ENCODE assay signal across 26 cellular contexts in genomic region chr2:156653670-156654069, GRCh38.
"Had no signal": no experiment of that assay in that cellular context is flagged by ENCODE, and none has a peak within 500 bp of the region (broad histone marks: within the 10 kb centered on the region; RNA-seq: fewer than 3 reads in every experiment).

No MANE protein-coding gene starts in this region.

- H3K36me3 ChIP-seq: brain microvascular endothelial cell, colonic mucosa, esophagus squamous epithelium, gastroesophageal sphincter, heart right ventricle had no signal

- H3K4me1 ChIP-seq: colonic mucosa, gastroesophageal sphincter had no signal

- DNase-seq: activated CD4-positive, alpha-beta memory T cell treated with anti-CD3 and anti-CD28 coated beads for 36 hours; activated CD4-positive, alpha-beta T cell treated with anti-CD3 and anti-CD28 coated beads for 36 hours; activated CD4-positive, alpha-beta T cell treated with anti-CD3 and anti-CD28 coated beads, Interleukin-2, amount 10 ng/mL, durations not matched to agents 24 days and 14 days; activated CD4-positive, CD25-positive, alpha-beta regulatory T cell; activated CD4-positive, CD25-positive, alpha-beta regulatory T cell treated with anti-CD3 and anti-CD28 coated beads, Interleukin-2, amount 50 U/mL, for 72 hours; activated CD8-positive, alpha-beta memory T cell treated with anti-CD3 and anti-CD28 coated beads, Interleukin-2, amount 10 ng/mL, durations not matched to agents 7 days and 5 days; activated CD8-positive, alpha-beta memory T cell treated with anti-CD3 and anti-CD28 coated beads, Interleukin-2, amount 50 U/mL, for 4 hours; activated CD8-positive, alpha-beta T cell treated with anti-CD3 and anti-CD28 coated beads, Interleukin-2, amount 10 ng/mL, durations not matched to agents 7 days and 5 days; activated effector memory CD4-positive, alpha-beta T cell treated with anti-CD3 and anti-CD28 coated beads, Interleukin-2, amount 50 U/mL, for 16 hours; activated naive CD4-positive, alpha-beta T cell; activated naive CD4-positive, alpha-beta T cell treated with anti-CD3 and anti-CD28 coated beads, Interleukin-2, amount 10 ng/mL, durations not matched to agents 7 days and 5 days; activated T-cell treated with anti-CD3 and anti-CD28 coated beads, Interleukin-2, amount 50 U/mL, for 1 hour; activated T-cell treated with anti-CD3 and anti-CD28 coated beads, Interleukin-2, amount 50 U/mL, for 48 hours; amniotic stem cell; anterior cingulate cortex; brain microvascular endothelial cell; caudate nucleus; colonic mucosa; effector memory CD4-positive, alpha-beta T cell; endodermal cell; esophagus squamous epithelium; foreskin melanocyte; heart right ventricle; T-helper 2 cell had no signal

- H3K27ac ChIP-seq: brain microvascular endothelial cell, colonic mucosa, esophagus squamous epithelium, gastroesophageal sphincter, heart right ventricle, hepatocyte had no signal

- H3K4me2 ChIP-seq: hepatocyte had no signal

- H3K9me3 ChIP-seq: colonic mucosa, esophagus squamous epithelium, gastroesophageal sphincter, heart right ventricle had no signal

- ATAC-seq: activated CD4-positive, alpha-beta T cell treated with anti-CD3 and anti-CD28 coated beads for 36 hours; activated CD8-positive, alpha-beta memory T cell treated with anti-CD3 and anti-CD28 coated beads, Interleukin-2, amount 10 ng/mL, durations not matched to agents 7 days and 5 days; activated CD8-positive, alpha-beta T cell treated with anti-CD3 and anti-CD28 coated beads, Interleukin-2, amount 10 ng/mL, durations not matched to agents 7 days and 5 days; gastroesophageal sphincter; heart right ventricle had no signal

- H3K4me3 ChIP-seq: colonic mucosa, esophagus squamous epithelium, gastroesophageal sphincter, heart right ventricle, hepatocyte had no signal

- H3K79me2 ChIP-seq: hepatocyte had no signal

- H2AFZ ChIP-seq: hepatocyte had no signal

- H3K27me3 ChIP-seq: brain microvascular endothelial cell, colonic mucosa, esophagus squamous epithelium, gastroesophageal sphincter, heart right ventricle, hepatocyte had no signal
